Comparison of ENCODE assay signal across 20 cellular contexts in the genomic region with DNA sequence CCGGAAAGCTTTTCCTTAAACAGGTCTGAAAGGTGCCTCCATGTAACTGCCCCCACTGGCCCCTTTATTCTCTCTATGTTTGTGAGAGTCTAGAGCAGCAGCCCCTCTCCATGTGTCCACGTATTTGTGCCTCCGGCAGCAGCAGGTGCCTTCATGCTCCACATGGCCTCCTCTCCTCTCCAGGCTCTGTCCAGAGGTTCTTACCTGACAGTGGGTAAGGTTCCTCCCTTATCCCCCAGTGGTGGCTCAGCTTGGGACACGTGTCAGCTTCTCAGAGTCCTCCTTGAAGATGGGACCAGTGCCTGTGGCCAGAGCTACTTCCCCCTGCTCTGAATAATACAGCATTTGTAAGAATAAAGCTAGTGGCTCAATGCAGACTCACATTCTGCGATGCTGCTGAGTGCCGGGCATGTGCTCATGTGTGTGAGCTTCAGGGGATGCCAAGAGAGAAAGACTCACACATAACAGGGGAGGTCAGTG. TPM values are rescaled to one million over a fixed set of nuclear protein-coding genes. Genes with fewer than 3 reads are reported as not detected.
"Had no signal": no experiment of that assay in that cellular context is flagged by ENCODE, and none has a peak within 500 bp of the region (broad histone marks: within the 10 kb centered on the region; RNA-seq: fewer than 3 reads in every experiment).

No MANE protein-coding gene starts in this region.

- H3K4me1 ChIP-seq: colonic mucosa had no signal

- H3K9me3 ChIP-seq: colonic mucosa, left ventricle myocardium inferior, ovary, tibial nerve had no signal

- H3K4me3 Mint-ChIP-seq: memory B cell; stimulated activated memory B cell treated with anti-CD40 and anti-IgM and Interleukin-4, amounts not matched to agents 10 μg/mL and 1 μg/mL and 100 μg/mL, for 72 hours; T-helper 2 cell treated with Interferon-gamma antibody and Interleukin-4, amounts not matched to agents 5 μg/mL and 100 μg/mL, for 36 hours had no signal

- H3K36me3 Mint-ChIP-seq: memory B cell; stimulated activated memory B cell treated with anti-CD40 and anti-IgM and Interleukin-4, amounts not matched to agents 10 μg/mL and 1 μg/mL and 100 μg/mL, for 72 hours had no signal

- H3K27ac ChIP-seq: colonic mucosa, left ventricle myocardium inferior, ovary, tibial nerve had no signal

- H3K27ac Mint-ChIP-seq: memory B cell; stimulated activated memory B cell treated with anti-CD40 and anti-IgM and Interleukin-4, amounts not matched to agents 10 μg/mL and 1 μg/mL and 100 μg/mL, for 72 hours; T-helper 2 cell treated with Interferon-gamma antibody and Interleukin-4, amounts not matched to agents 5 μg/mL and 100 μg/mL, for 36 hours had no signal

- H3K4me3 ChIP-seq: colonic mucosa, left ventricle myocardium inferior, ovary, tibial nerve had no signal

- ATAC-seq: stimulated activated memory B cell treated with anti-CD40 and anti-IgM and Interleukin-4, amounts not matched to agents 10 μg/mL and 1 μg/mL and 100 μg/mL, for 72 hours had no signal

- H3K36me3 ChIP-seq: colonic mucosa, left ventricle myocardium inferior, ovary, tibial nerve had no signal

- DNase-seq: activated effector memory CD4-positive, alpha-beta T cell treated with Interleukin-2 at 50 U/mL for 16 hours; activated naive CD4-positive, alpha-beta T cell treated with anti-CD3 and anti-CD28 coated beads, Interleukin-2, amount 50 U/mL, for 16 hours; activated T-cell treated with anti-CD3 and anti-CD28 coated beads, Interleukin-2, amount 50 U/mL, for 1 hour; caudate nucleus; colonic mucosa; hippocampal formation; left ventricle myocardium inferior; stimulated activated CD4-positive, alpha-beta T cell treated with anti-CD3 and anti-CD28 coated beads, Interleukin-12 subunit alpha, Interleukin-12 subunit beta, amount 100 ng/mL, for 4 hours; stimulated activated CD4-positive, alpha-beta T cell treated with anti-CD3 and anti-CD28 coated beads, Interleukin-2, amount 100 ng/mL, for 24 hours; SW 1271 had no signal

- H3K4me1 Mint-ChIP-seq: memory B cell; stimulated activated memory B cell treated with anti-CD40 and anti-IgM and Interleukin-4, amounts not matched to agents 10 μg/mL and 1 μg/mL and 100 μg/mL, for 72 hours had no signal

- H3K27me3 ChIP-seq: colonic mucosa, ovary, tibial nerve had no signal

RNA-seq across cellular contexts. Expression of a gene that starts 7.9 kb away (rescaled TPM):
- total RNA-seq: activated CD8-positive, alpha-beta memory T cell treated with anti-CD3 and anti-CD28 coated beads for 36 hours; fibroblast of villous mesenchyme; glomerular endothelial cell; left ventricle myocardium inferior; renal cortical epithelial cell; tibial nerve had no signal
- polyA plus RNA-seq: neural cell had no signal

RNA-seq across cellular contexts. Expression of a gene that starts 33.3 kb away (rescaled TPM):
- total RNA-seq: activated CD8-positive, alpha-beta memory T cell treated with anti-CD3 and anti-CD28 coated beads for 36 hours; colonic mucosa; fibroblast of villous mesenchyme; glomerular endothelial cell; left ventricle myocardium inferior; renal cortical epithelial cell; tibial nerve had no signal
- polyA plus RNA-seq: neural cell, ovary had no signal
